4 cellular contexts compared by ENCODE assay signal in genomic region chr15:56155278-56155677, GRCh38.
DNase-seq lines count a peak whose midpoint lies in the region; ATAC-seq, FAIRE-seq and TF ChIP-seq lines count a peak whose summit lies in the region.
"Not testable (repeated sequence)": the region's sequence is repeated elsewhere in the genome, so short reads cannot be mapped to it uniquely, and the experiment has no call there.

No MANE protein-coding gene starts in this region.

- CTCF ChIA-PET in HEK293 (lab: Yijun Ruan, JAX); activated CD4-positive, alpha-beta T cell treated with anti-CD3 and anti-CD28 coated beads, Interleukin-2, amount 10 ng/mL, durations not matched to agents 7 days and 5 days (lab: Charles Lee); K562 (lab: Yijun Ruan, JAX; ENCODE audit: low intra/inter-chr PET ratio): not testable (repeated sequence)

- H3K4me2 ChIP-seq in K562 (ENCODE audit: insufficient read depth, low read length): not testable (repeated sequence)

- H3K27me3 Mint-ChIP-seq in activated CD4-positive, alpha-beta T cell treated with anti-CD3 and anti-CD28 coated beads, Interleukin-2, amount 10 ng/mL, durations not matched to agents 7 days and 5 days: not testable (repeated sequence)

- not testable (repeated sequence) for TF ChIP-seq EP300 in K562 (IDR thresholded peaks at IDR 0.05; ENCODE audit: low read length)

- H3K4me1 ChIP-seq in HEK293 (ENCODE audit: control insufficient read depth, insufficient read depth, low read length); K562 (replicated peaks in 1 of 2; ENCODE audit: control insufficient read depth in 2 of 2, insufficient read depth in 2 of 2, low read length in 2 of 2); kidney (ENCODE audit: control insufficient read depth in 1 of 2, insufficient read depth in 1 of 2, low read depth in 1 of 2, low read length in 2 of 2): not testable (repeated sequence)

- H3K4me1 Mint-ChIP-seq in activated CD4-positive, alpha-beta T cell treated with anti-CD3 and anti-CD28 coated beads, Interleukin-2, amount 10 ng/mL, durations not matched to agents 7 days and 5 days: not testable (repeated sequence)

- WGBS in K562 (ENCODE audit: insufficient coverage, low coverage, missing lambda C conversion rate): 98% methylated on average over 8 of the region's 10 CpGs

- intact Hi-C loops in K562 (cut with micrococcal nuclease); kidney (cut with DNase I): not testable (repeated sequence)

- not testable (repeated sequence) for H3K4me3 ChIP-seq in HEK293 (ENCODE audit: low read depth, low read length); K562; kidney (ENCODE audit: low read length in 2 of 2)

- not testable (repeated sequence) for H3K27me3 ChIP-seq in K562 (ENCODE audit: control insufficient read depth in 2 of 2, insufficient read depth in 2 of 2, low read length in 2 of 2)

- TF ChIP-seq CTCF in HEK293 (tag by site-specific recombination; IDR thresholded peaks at IDR 0.05); K562 (IDR thresholded peaks at IDR 0.05 in 2 of 3, conservative IDR thresholded peaks at IDR 0.05 in 1 of 3; ENCODE audit: insufficient read depth in 2 of 3, low read depth in 1 of 3, low read length in 3 of 3); kidney (IDR thresholded peaks at IDR 0.05; ENCODE audit: borderline replicate concordance, extremely low read depth, insufficient read depth): not testable (repeated sequence)

- POLR2A ChIA-PET in HEK293 (lab: Yijun Ruan, JAX); activated CD4-positive, alpha-beta T cell treated with anti-CD3 and anti-CD28 coated beads, Interleukin-2, amount 10 ng/mL, durations not matched to agents 7 days and 5 days (lab: Charles Lee); K562 (lab: Yijun Ruan, JAX): not testable (repeated sequence)

- H3K27ac ChIP-seq in HEK293 (ENCODE audit: extremely low read depth, low read depth, low read length); K562 (ENCODE audit: extremely low read depth, low read depth, low read length); kidney (ENCODE audit: low read depth in 2 of 2, low read length in 2 of 2): not testable (repeated sequence)

- H4K20me1 ChIP-seq in K562 (replicated peaks; ENCODE audit: control insufficient read depth, insufficient read depth, low read length): not testable (repeated sequence)

- not testable (repeated sequence) for TF ChIP-seq POLR2A in K562 (conservative IDR thresholded peaks at IDR 0.05)

- not testable (repeated sequence) for FAIRE-seq in K562 (lab: Jason Lieb, UNC); kidney (lab: Jason Lieb, UNC)

- ATAC-seq in K562: not testable (repeated sequence)

- H3K4me3 Mint-ChIP-seq in activated CD4-positive, alpha-beta T cell treated with anti-CD3 and anti-CD28 coated beads, Interleukin-2, amount 10 ng/mL, durations not matched to agents 7 days and 5 days: not testable (repeated sequence)

- TF ChIP-seq RAD21 in K562 (CRISPR knock-in tag; conservative IDR thresholded peaks at IDR 0.05 in 1 of 2, IDR thresholded peaks at IDR 0.05 in 1 of 2): not testable (repeated sequence)

- H3K36me3 Mint-ChIP-seq in activated CD4-positive, alpha-beta T cell treated with anti-CD3 and anti-CD28 coated beads, Interleukin-2, amount 10 ng/mL, durations not matched to agents 7 days and 5 days (ENCODE audit: low read depth): peaks cover 50% of the 10 kb centered on the region

- H3K9me1 ChIP-seq in K562 (ENCODE audit: control insufficient read depth, insufficient read depth, low read length): not testable (repeated sequence)

- in situ Hi-C loops in K562 (cut with MboI): not testable (repeated sequence)

- not testable (repeated sequence) for BruUV-seq in K562 (replicated peaks; lab: Mats Ljungman, UMichigan)

- not testable (repeated sequence) for H3K9ac ChIP-seq in K562 (ENCODE audit: insufficient read depth in 1 of 2, low read depth in 2 of 2, low read length in 2 of 2); kidney (ENCODE audit: low read length in 2 of 2)

- H2AFZ ChIP-seq in K562 (ENCODE audit: low read depth, low read length): not testable (repeated sequence)

- peaks cover 31% of the 10 kb centered on the region for H3K9me3 Mint-ChIP-seq in activated CD4-positive, alpha-beta T cell treated with anti-CD3 and anti-CD28 coated beads, Interleukin-2, amount 10 ng/mL, durations not matched to agents 7 days and 5 days

- not testable (repeated sequence) for H3K79me2 ChIP-seq in K562 (ENCODE audit: control insufficient read depth, insufficient read depth, low read length)

- peak overlapping the region; percentile 51 for H3K27ac Mint-ChIP-seq in activated CD4-positive, alpha-beta T cell treated with anti-CD3 and anti-CD28 coated beads, Interleukin-2, amount 10 ng/mL, durations not matched to agents 7 days and 5 days

- H3K36me3 ChIP-seq in HEK293 (ENCODE audit: control insufficient read depth in 2 of 2, insufficient read depth in 1 of 2, low read length in 2 of 2); K562 (ENCODE audit: control insufficient read depth, insufficient read depth, low read length); kidney (ENCODE audit: control insufficient read depth in 1 of 2, insufficient read depth in 2 of 2, low read length in 2 of 2): not testable (repeated sequence)

- DNase-seq in activated CD4-positive, alpha-beta T cell treated with anti-CD3 and anti-CD28 coated beads, Interleukin-2, amount 10 ng/mL, durations not matched to agents 7 days and 5 days; K562 (ENCODE audit: extremely low read depth in 1 of 4, low spot score in 3 of 4): not testable (repeated sequence)
- peak; percentile 26 for DNase-seq in kidney

- H3K9me3 ChIP-seq in HEK293 (ENCODE audit: control insufficient read depth, insufficient read depth, low read depth, low read length); K562 (replicated peaks; ENCODE audit: control insufficient read depth, insufficient read depth, low read depth, low read length); kidney (ENCODE audit: control insufficient read depth in 1 of 2, low read length in 2 of 2): not testable (repeated sequence)

TF ChIP-seq in HEK293, 187 proteins besides CTCF, POLR2A, EP300 and RAD21:
- TF ChIP-seq ZNF146 (tag by site-specific recombination; IDR thresholded peaks at IDR 0.05): peak; percentile 84
- peak; percentile 64; the same call in 1 of the 2 replicates for TF ChIP-seq ZNF280D (tag by site-specific recombination; IDR thresholded peaks at IDR 0.05)

TF ChIP-seq in K562, 482 proteins besides CTCF, POLR2A, EP300 and RAD21:
- 0 out of 2 replicates have a peak, but pooled peaks have one; percentile 46 for TF ChIP-seq BCOR (IDR thresholded peaks at IDR 0.05)
- peak; percentile 54 for TF ChIP-seq ZNF146 (CRISPR knock-in tag; IDR thresholded peaks at IDR 0.05; ENCODE audit: unreplicated experiment)
